In genomic region chr2:177636672-177637071, GRCh38 we compare ENCODE assay signal across 19 cellular contexts.
DNase-seq lines count a peak whose midpoint lies in the region; ATAC-seq, FAIRE-seq and TF ChIP-seq lines count a peak whose summit lies in the region.
"Had no signal": no experiment of that assay in that cellular context is flagged by ENCODE, and none has a peak within 500 bp of the region (broad histone marks: within the 10 kb centered on the region; RNA-seq: fewer than 3 reads in every experiment).

No MANE protein-coding gene starts in this region.

- CTCF ChIA-PET in OCI-LY7 (lab: Charles Lee; ENCODE audit: unreplicated experiment) (no interaction called here), K562 (lab: Yijun Ruan, JAX; ENCODE audit: low intra/inter-chr PET ratio) (interaction anchor here (0.5 to 1.4 kb wide), 2 partner anchors 122 to 758 kb away, joined by 3 to 5 read pairs; no protein-coding TSS in a partner anchor)

- no peak for TF ChIP-seq POLR2A in K562 (conservative IDR thresholded peaks at IDR 0.05)

- WGBS in K562 (ENCODE audit: insufficient coverage, low coverage, missing lambda C conversion rate): 15% methylated on average over 1 of the region's 1 CpG

- H3K9me3 ChIP-seq in OCI-LY7 (ENCODE audit: low read length): no peaks in the 10 kb centered on the region; the same call in 1 of the 2 replicates
- H3K9me3 ChIP-seq in K562 (replicated peaks; ENCODE audit: control insufficient read depth, insufficient read depth, low read depth, low read length): no peaks in the 10 kb centered on the region
- H3K9me3 ChIP-seq: MG63, SJCRH30 had no signal

- H3K4me3 ChIP-seq in GM23338 (no peak overlapping the region), OCI-LY7 (ENCODE audit: low read depth, low read length, poor library complexity, severe bottlenecking) (no peak overlapping the region), K562 (no peak overlapping the region)
- H3K4me3 ChIP-seq: MG63, SJCRH30 had no signal

- TF ChIP-seq CTCF in GM23338 (conservative IDR thresholded peaks at IDR 0.05; ENCODE audit: low read depth in 2 of 2) (peak; percentile 20 to 53; a peak in 3 of 4 replicates), OCI-LY7 (conservative IDR thresholded peaks at IDR 0.05; ENCODE audit: low read length) (0 out of 2 replicates have a peak, but pooled peaks have one; percentile 16), K562 (IDR thresholded peaks at IDR 0.05 in 2 of 3, conservative IDR thresholded peaks at IDR 0.05 in 1 of 3; ENCODE audit: insufficient read depth in 2 of 3, low read depth in 1 of 3, low read length in 3 of 3) (peak; percentile 43 to 69 (median 46); a peak in 5 of 6 replicates)

- H3K4me1 Mint-ChIP-seq in GM23338: peaks cover 11% of the 10 kb centered on the region
- peaks cover 19 to 69% of the 10 kb centered on the region in 2 donors for H3K4me1 Mint-ChIP-seq in stimulated activated naive B cell treated with anti-CD40 and anti-IgM and Interleukin-4, amounts not matched to agents 10 μg/mL and 1 μg/mL and 100 μg/mL, for 72 hours

- H3K4me2 ChIP-seq in GM23338: no peak overlapping the region
- H3K4me2 ChIP-seq in OCI-LY7 (ENCODE audit: low read length): no peak overlapping the region
- H3K4me2 ChIP-seq in K562 (ENCODE audit: insufficient read depth, low read length): no peak overlapping the region

- intact Hi-C loops in OCI-LY7 (cut with micrococcal nuclease; ENCODE audit: unreplicated experiment) (no loop called here), K562 (cut with micrococcal nuclease) (loop anchor here (1.0 to 10.0 kb wide), 5 partner anchors 56 to 472 kb away; no protein-coding TSS in a partner anchor), left cardiac atrium (cut with DNase I) (no loop called here)

- H4K20me1 ChIP-seq in GM23338 (replicated peaks; ENCODE audit: insufficient read depth) (no peaks in the 10 kb centered on the region), OCI-LY7 (ENCODE audit: insufficient read depth, low read length) (no peaks in the 10 kb centered on the region), K562 (replicated peaks; ENCODE audit: control insufficient read depth, insufficient read depth, low read length) (no peaks in the 10 kb centered on the region)

- H3K79me2 ChIP-seq in GM23338 (replicated peaks; ENCODE audit: insufficient read depth) (no peaks in the 10 kb centered on the region), OCI-LY7 (ENCODE audit: insufficient read depth, low read depth, low read length) (no peaks in the 10 kb centered on the region), K562 (ENCODE audit: control insufficient read depth, insufficient read depth, low read length) (no peaks in the 10 kb centered on the region)

- no peak for DNase-seq in GM23338 (ENCODE audit: low spot score)
- no peak for DNase-seq in OCI-LY7 (ENCODE audit: low spot score)
- DNase-seq in K562 (ENCODE audit: extremely low read depth in 1 of 4, low spot score in 3 of 4): peak in 1 of 4 experiments; percentile 52
- DNase-seq in stimulated activated naive B cell treated with anti-CD40 and anti-IgM and Interleukin-4, amounts not matched to agents 10 μg/mL and 1 μg/mL and 100 μg/mL, for 72 hours: no peak
- no peak for DNase-seq in mucosa of gallbladder (ENCODE audit: low spot score)
- no peak for DNase-seq in left cardiac atrium
- DNase-seq: CD8-positive, alpha-beta T cell; DMS79 treated with DMSO at 0.1 percent for 48 hours; GDM1; MG63; NCI-H1092 treated with DMSO at 0.1 percent for 48 hours; NCI-H1694 treated with DMSO at 0.1 percent for 48 hours; NCI-H2171; NCI-H446; NCI-H69; PC-3; SJCRH30; SW 1271 had no signal

- H3K36me3 Mint-ChIP-seq in GM23338 (ENCODE audit: low read depth): no peaks in the 10 kb centered on the region
- H3K36me3 Mint-ChIP-seq in stimulated activated naive B cell treated with anti-CD40 and anti-IgM and Interleukin-4, amounts not matched to agents 10 μg/mL and 1 μg/mL and 100 μg/mL, for 72 hours: no peaks in the 10 kb centered on the region
- H3K36me3 Mint-ChIP-seq: CD8-positive, alpha-beta T cell had no signal

- H2AFZ ChIP-seq in GM23338 (no peak overlapping the region), OCI-LY7 (ENCODE audit: low read length) (peak overlapping the region; percentile 19; the same call in 1 of the 2 replicates), K562 (ENCODE audit: low read depth, low read length) (no peak overlapping the region)

- TF ChIP-seq EP300 in K562 (IDR thresholded peaks at IDR 0.05; ENCODE audit: low read length): no peak

- POLR2A ChIA-PET in OCI-LY7 (lab: Charles Lee) (interaction anchor here (1.3 kb wide), 1 partner anchor 11 kb away, joined by 5 read pairs; no protein-coding TSS in a partner anchor), K562 (lab: Yijun Ruan, JAX) (interaction anchor here (0.7 to 1.7 kb wide), 4 partner anchors 10 to 218 kb away, joined by 3 to 4 read pairs (median 3); no protein-coding TSS in a partner anchor)

- H3K4me1 ChIP-seq in GM23338 (ENCODE audit: insufficient read depth) (peaks cover 11% of the 10 kb centered on the region), OCI-LY7 (ENCODE audit: insufficient read depth, low read length, poor library complexity, severe bottlenecking) (peaks cover 47% of the 10 kb centered on the region), K562 (replicated peaks in 1 of 2; ENCODE audit: control insufficient read depth in 2 of 2, insufficient read depth in 2 of 2, low read length in 2 of 2) (peaks cover 0 to 22% of the 10 kb centered on the region in 2 experiments; a peak in 3 of 5 replicates)

- H3K36me3 ChIP-seq in GM23338 (ENCODE audit: insufficient read depth) (no peaks in the 10 kb centered on the region), OCI-LY7 (ENCODE audit: insufficient read depth, low read length) (no peaks in the 10 kb centered on the region), K562 (ENCODE audit: control insufficient read depth, insufficient read depth, low read length) (no peaks in the 10 kb centered on the region)
- H3K36me3 ChIP-seq: MG63, SJCRH30 had no signal

- peak; percentile 6 for FAIRE-seq in K562 (lab: Jason Lieb, UNC)

- no peaks in the 10 kb centered on the region for H3K9me1 ChIP-seq in K562 (ENCODE audit: control insufficient read depth, insufficient read depth, low read length)

- H3K9me2 ChIP-seq in GM23338 (ENCODE audit: insufficient read depth) (peaks cover 3% of the 10 kb centered on the region; the same call in 1 of the 2 replicates), OCI-LY7 (ENCODE audit: insufficient read depth, low read length) (no peaks in the 10 kb centered on the region)

- BruUV-seq in OCI-LY7 (replicated peaks; lab: Mats Ljungman, UMichigan) (no TSS peak), K562 (replicated peaks; lab: Mats Ljungman, UMichigan) (no TSS peak)

- no peaks in the 10 kb centered on the region for H3F3A ChIP-seq in GM23338 (replicated peaks; ENCODE audit: low read depth)

- no peak overlapping the region for H3K27ac ChIP-seq in GM23338 (ENCODE audit: low read depth)
- no peak overlapping the region for H3K27ac ChIP-seq in OCI-LY7 (ENCODE audit: low read depth, low read length, poor library complexity, severe bottlenecking)
- no peak overlapping the region for H3K27ac ChIP-seq in K562 (ENCODE audit: extremely low read depth, low read depth, low read length)
- H3K27ac ChIP-seq: SJCRH30 had no signal

- no peak overlapping the region for H3K4me3 Mint-ChIP-seq in GM23338
- H3K4me3 Mint-ChIP-seq in stimulated activated naive B cell treated with anti-CD40 and anti-IgM and Interleukin-4, amounts not matched to agents 10 μg/mL and 1 μg/mL and 100 μg/mL, for 72 hours: no peak overlapping the region
- H3K4me3 Mint-ChIP-seq: CD8-positive, alpha-beta T cell had no signal

- no peaks in the 10 kb centered on the region for H3K9me3 Mint-ChIP-seq in GM23338
- peaks cover 0 to 3% of the 10 kb centered on the region in 2 donors for H3K9me3 Mint-ChIP-seq in stimulated activated naive B cell treated with anti-CD40 and anti-IgM and Interleukin-4, amounts not matched to agents 10 μg/mL and 1 μg/mL and 100 μg/mL, for 72 hours
- H3K9me3 Mint-ChIP-seq: CD8-positive, alpha-beta T cell had no signal

- H3K9ac ChIP-seq in K562 (ENCODE audit: insufficient read depth in 1 of 2, low read depth in 2 of 2, low read length in 2 of 2): no peak overlapping the region

- H3K27me3 Mint-ChIP-seq in GM23338 (ENCODE audit: insufficient read depth, low read depth, poor library complexity): no peaks in the 10 kb centered on the region
- no peaks in the 10 kb centered on the region for H3K27me3 Mint-ChIP-seq in stimulated activated naive B cell treated with anti-CD40 and anti-IgM and Interleukin-4, amounts not matched to agents 10 μg/mL and 1 μg/mL and 100 μg/mL, for 72 hours

- no peaks in the 10 kb centered on the region for H3K27me3 ChIP-seq in GM23338 (ENCODE audit: insufficient read depth)
- no peaks in the 10 kb centered on the region; a peak in 1 of 5 replicates for H3K27me3 ChIP-seq in K562 (ENCODE audit: control insufficient read depth in 2 of 2, insufficient read depth in 2 of 2, low read length in 2 of 2)
- H3K27me3 ChIP-seq: MG63, SJCRH30 had no signal

- peak; percentile 80 to 85 for TF ChIP-seq RAD21 in K562 (CRISPR knock-in tag; conservative IDR thresholded peaks at IDR 0.05 in 1 of 2, IDR thresholded peaks at IDR 0.05 in 1 of 2)

- no peak overlapping the region for H3K27ac Mint-ChIP-seq in GM23338
- peak overlapping the region; percentile 37 for H3K27ac Mint-ChIP-seq in stimulated activated naive B cell treated with anti-CD40 and anti-IgM and Interleukin-4, amounts not matched to agents 10 μg/mL and 1 μg/mL and 100 μg/mL, for 72 hours
- H3K27ac Mint-ChIP-seq: CD8-positive, alpha-beta T cell had no signal

- ATAC-seq in GM23338: no peak
- ATAC-seq in K562: peak; percentile 41
- ATAC-seq in stimulated activated naive B cell treated with anti-CD40 and anti-IgM and Interleukin-4, amounts not matched to agents 10 μg/mL and 1 μg/mL and 100 μg/mL, for 72 hours (replicated peaks): no peak
- no peak for ATAC-seq in HG03097 (IDR thresholded peaks at IDR 0.05; ENCODE audit: low FRiP score, unreplicated experiment)
- ATAC-seq in left cardiac atrium: no peak
- ATAC-seq: CD8-positive, alpha-beta T cell; PC-3 had no signal

- in situ Hi-C loops in K562 (cut with MboI): no loop called here

TF ChIP-seq in GM23338, 12 proteins besides CTCF, POLR2A, EP300 and RAD21 (continues in another document):
- TF ChIP-seq POLR2AphosphoS5 (IDR thresholded peaks at IDR 0.05; ENCODE audit: low read depth): no peak
- no peak for TF ChIP-seq ZNF114 (CRISPR knock-in tag; IDR thresholded peaks at IDR 0.05)
- TF ChIP-seq STAT1 (IDR thresholded peaks at IDR 0.05; ENCODE audit: unreplicated experiment): no peak

TF ChIP-seq in K562, 482 proteins besides CTCF, POLR2A, EP300 and RAD21 (continues in another document):
- TF ChIP-seq SLC30A9 (CRISPR knock-in tag; IDR thresholded peaks at IDR 0.05): no peak
